ENCODE assay signal across 12 cellular contexts in the genomic region with DNA sequence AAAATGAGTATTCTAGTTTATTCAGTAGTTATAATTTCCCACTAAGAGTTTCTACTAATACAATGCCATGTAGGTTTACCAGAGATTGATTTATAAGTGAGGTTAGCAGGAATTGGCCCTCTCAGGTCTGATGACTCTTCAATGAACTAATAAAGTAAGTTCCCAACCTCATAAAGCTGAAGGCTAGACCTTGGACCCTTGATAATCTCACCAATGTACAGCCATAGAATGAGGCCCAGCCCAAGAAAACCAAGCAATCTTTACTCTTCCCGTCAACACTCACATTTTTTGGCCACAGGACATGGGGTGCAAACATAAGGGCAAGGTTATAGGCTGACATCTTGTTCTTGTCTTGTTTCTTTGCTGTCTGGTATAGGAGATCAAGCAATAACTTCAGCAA. TPM values are rescaled to one million over a fixed set of nuclear protein-coding genes. Genes with fewer than 3 reads are reported as not detected.
DNase-seq lines count a peak whose midpoint lies in the region; ATAC-seq lines count a peak whose summit lies in the region.
"Had no signal": no experiment of that assay in that cellular context is flagged by ENCODE, and none has a peak within 500 bp of the region (broad histone marks: within the 10 kb centered on the region; RNA-seq: fewer than 3 reads in every experiment).

No MANE protein-coding gene starts in this region.

- ATAC-seq in left colon (peak; percentile 94), GM21381 (IDR thresholded peaks at IDR 0.05; ENCODE audit: unreplicated experiment) (no peak)
- ATAC-seq in stimulated activated effector memory CD8-positive, alpha-beta T cell treated with anti-CD3 and anti-CD28 coated beads, Interleukin-12 subunit alpha, Interleukin-12 subunit beta, amount 100 ng/mL, for 72 hours, result no peak
- ATAC-seq: A549 had no signal

- no peaks in the 10 kb centered on the region for H3K9me3 Mint-ChIP-seq in activated T-helper 2 cell treated with anti-CD3 and anti-CD28 coated beads, Interferon-gamma antibody, Interleukin-2, Interleukin-4, amounts not matched to agents 10 μg/mL and 5 μg/mL and 100 μg/mL, durations not matched to agents 14 hours and 24 hours and 36 hours
- H3K9me3 Mint-ChIP-seq in stimulated activated effector memory CD8-positive, alpha-beta T cell treated with anti-CD3 and anti-CD28 coated beads, Interleukin-12 subunit alpha, Interleukin-12 subunit beta, amount 100 ng/mL, for 72 hours, result no peaks in the 10 kb centered on the region

- peaks cover 54% of the 10 kb centered on the region for H3K36me3 Mint-ChIP-seq in activated T-helper 2 cell treated with anti-CD3 and anti-CD28 coated beads, Interferon-gamma antibody, Interleukin-2, Interleukin-4, amounts not matched to agents 10 μg/mL and 5 μg/mL and 100 μg/mL, durations not matched to agents 14 hours and 24 hours and 36 hours (ENCODE audit: low read depth)
- peaks cover 52% of the 10 kb centered on the region for H3K36me3 Mint-ChIP-seq in stimulated activated effector memory CD8-positive, alpha-beta T cell treated with anti-CD3 and anti-CD28 coated beads, Interleukin-12 subunit alpha, Interleukin-12 subunit beta, amount 100 ng/mL, for 72 hours

- no peaks in the 10 kb centered on the region for H3K27me3 Mint-ChIP-seq in activated T-helper 2 cell treated with anti-CD3 and anti-CD28 coated beads, Interferon-gamma antibody, Interleukin-2, Interleukin-4, amounts not matched to agents 10 μg/mL and 5 μg/mL and 100 μg/mL, durations not matched to agents 14 hours and 24 hours and 36 hours (ENCODE audit: low read depth)
- H3K27me3 Mint-ChIP-seq: CD4-positive, alpha-beta memory T cell had no signal

- intact Hi-C loops in activated T-helper 2 cell treated with anti-CD3 and anti-CD28 coated beads, Interferon-gamma antibody, Interleukin-2, Interleukin-4, amounts not matched to agents 10 μg/mL and 5 μg/mL and 100 μg/mL, durations not matched to agents 14 hours and 24 hours and 36 hours (cut with micrococcal nuclease), result no loop called here
- intact Hi-C loops in left colon (cut with DNase I, micrococcal nuclease), result no loop called here

- peaks cover 5% of the 10 kb centered on the region for H3K4me1 Mint-ChIP-seq in activated T-helper 2 cell treated with anti-CD3 and anti-CD28 coated beads, Interferon-gamma antibody, Interleukin-2, Interleukin-4, amounts not matched to agents 10 μg/mL and 5 μg/mL and 100 μg/mL, durations not matched to agents 14 hours and 24 hours and 36 hours (ENCODE audit: low read depth)
- H3K4me1 Mint-ChIP-seq in stimulated activated effector memory CD8-positive, alpha-beta T cell treated with anti-CD3 and anti-CD28 coated beads, Interleukin-12 subunit alpha, Interleukin-12 subunit beta, amount 100 ng/mL, for 72 hours, result no peaks in the 10 kb centered on the region

- H3K4me3 Mint-ChIP-seq in activated T-helper 2 cell treated with anti-CD3 and anti-CD28 coated beads, Interferon-gamma antibody, Interleukin-2, Interleukin-4, amounts not matched to agents 10 μg/mL and 5 μg/mL and 100 μg/mL, durations not matched to agents 14 hours and 24 hours and 36 hours (ENCODE audit: low read depth), result no peak overlapping the region
- H3K4me3 Mint-ChIP-seq in stimulated activated effector memory CD8-positive, alpha-beta T cell treated with anti-CD3 and anti-CD28 coated beads, Interleukin-12 subunit alpha, Interleukin-12 subunit beta, amount 100 ng/mL, for 72 hours, result no peak overlapping the region
- H3K4me3 Mint-ChIP-seq: CD4-positive, alpha-beta memory T cell had no signal

- peak overlapping the region; percentile 23 for H3K27ac Mint-ChIP-seq in activated T-helper 2 cell treated with anti-CD3 and anti-CD28 coated beads, Interferon-gamma antibody, Interleukin-2, Interleukin-4, amounts not matched to agents 10 μg/mL and 5 μg/mL and 100 μg/mL, durations not matched to agents 14 hours and 24 hours and 36 hours
- H3K27ac Mint-ChIP-seq in stimulated activated effector memory CD8-positive, alpha-beta T cell treated with anti-CD3 and anti-CD28 coated beads, Interleukin-12 subunit alpha, Interleukin-12 subunit beta, amount 100 ng/mL, for 72 hours, result peak overlapping the region; percentile 37

- DNase-seq in HuH-7 (ENCODE audit: low spot score) (peak; percentile 18), left colon (no peak), SIG-M5 (lab: John Stamatoyannopoulos, UW) (no peak), RKO (ENCODE audit: low spot score) (no peak)
- no peak for DNase-seq in activated T-helper 2 cell treated with anti-CD3 and anti-CD28 coated beads, Interferon-gamma antibody, Interleukin-2, Interleukin-4, amounts not matched to agents 10 μg/mL and 5 μg/mL and 100 μg/mL, durations not matched to agents 14 hours and 24 hours and 36 hours (ENCODE audit: low spot score)
- DNase-seq in stimulated activated effector memory CD8-positive, alpha-beta T cell treated with anti-CD3 and anti-CD28 coated beads, Interleukin-12 subunit alpha, Interleukin-12 subunit beta, amount 100 ng/mL, for 72 hours (ENCODE audit: low spot score in 2 of 2), result no peak
- DNase-seq: BE2C; CD4-positive, alpha-beta memory T cell; DND-41; GDM1 had no signal

RNA-seq across cellular contexts. Expression of gene ARHGAP19, which starts 33.3 kb away (rescaled TPM):
- total RNA-seq in activated T-helper 2 cell treated with anti-CD3 and anti-CD28 coated beads, Interferon-gamma antibody, Interleukin-2, Interleukin-4, amounts not matched to agents 10 μg/mL and 5 μg/mL and 100 μg/mL, durations not matched to agents 14 hours and 24 hours and 36 hours, result 25.3 and 29.9 TPM in 2 replicates
- 1 to 10 TPM; 6.4 to 6.8 TPM for total RNA-seq in left colon

RNA-seq across cellular contexts. Expression of gene FRAT1, which starts 60.0 kb away (rescaled TPM):
- 2.9 and 3.4 TPM in 2 replicates for total RNA-seq in activated T-helper 2 cell treated with anti-CD3 and anti-CD28 coated beads, Interferon-gamma antibody, Interleukin-2, Interleukin-4, amounts not matched to agents 10 μg/mL and 5 μg/mL and 100 μg/mL, durations not matched to agents 14 hours and 24 hours and 36 hours
- 10 to 100 TPM in 1 of 2 donors, 1 to 10 TPM in 1; 6.9 to 10.5 TPM for total RNA-seq in left colon
